In genomic region chr22:42857845-42858481, GRCh38 we compare ENCODE assay signal across 8 cellular contexts. TPM values are rescaled to one million over a fixed set of nuclear protein-coding genes. Genes with fewer than 3 reads are reported as not detected.
DNase-seq lines count a peak whose midpoint lies in the region; ATAC-seq and TF ChIP-seq lines count a peak whose summit lies in the region.

No MANE protein-coding gene starts in this region.

- POLR2A ChIA-PET in PC-9 (lab: Charles Lee; ENCODE audit: unreplicated experiment), result no interaction called here
- POLR2A ChIA-PET in GM10248 (lab: Yijun Ruan, JAX), result no interaction called here

- ATAC-seq in HG03196 (IDR thresholded peaks at IDR 0.05; ENCODE audit: unreplicated experiment), result no peak

- peaks cover 35% of the 10 kb centered on the region for H3K79me2 ChIP-seq in PC-9 (ENCODE audit: low read depth)

- no peaks in the 10 kb centered on the region for H3K9me3 ChIP-seq in PC-9 (ENCODE audit: insufficient read depth, low read depth)
- no peaks in the 10 kb centered on the region for H3K9me3 ChIP-seq in sigmoid colon

- TF ChIP-seq CTCF in PC-9 (conservative IDR thresholded peaks at IDR 0.05) (no peak), epithelial cell of proximal tubule (conservative IDR thresholded peaks at IDR 0.05; ENCODE audit: low read depth, low read length) (no peak), sigmoid colon (IDR thresholded peaks at IDR 0.05) (no peak), GM10248 (IDR thresholded peaks at IDR 0.05; ENCODE audit: control extremely low read depth, extremely low read depth, low read depth, missing control alignments) (no peak)

- peaks cover 31% of the 10 kb centered on the region for H3K4me1 ChIP-seq in PC-9 (replicated peaks; ENCODE audit: insufficient read depth)
- peaks cover 0 to 31% (median 17%) of the 10 kb centered on the region in 4 donors for H3K4me1 ChIP-seq in sigmoid colon

- H3F3A ChIP-seq in PC-9 (ENCODE audit: insufficient read depth, low read depth), result peaks cover 46% of the 10 kb centered on the region

- H3K27ac ChIP-seq in PC-9 (no peak overlapping the region), sigmoid colon (peak overlapping the region; percentile 90 to 98 (median 94))

- no peaks in the 10 kb centered on the region for H3K27me3 ChIP-seq in PC-9 (ENCODE audit: insufficient read depth, low read depth)
- no peaks in the 10 kb centered on the region for H3K27me3 ChIP-seq in sigmoid colon

- TSS peak; percentile 56 for BruUV-seq in PC-9 (replicated peaks; lab: Mats Ljungman, UMichigan)

- H3K36me3 ChIP-seq in PC-9 (ENCODE audit: low read depth) (no peaks in the 10 kb centered on the region), sigmoid colon (no peaks in the 10 kb centered on the region)

- 84 to 92% methylated on average over 14 of the region's 14 CpGs for WGBS in sigmoid colon, 2 donors

- TF ChIP-seq EP300 in sigmoid colon (IDR thresholded peaks at IDR 0.05), result no peak

- CTCF ChIA-PET in PC-9 (lab: Charles Lee), result no interaction called here
- CTCF ChIA-PET in GM10248 (lab: Yijun Ruan, JAX), result interaction anchor here (1.2 to 5.4 kb wide), 4 partner anchors 9 to 237 kb away, joined by 4 to 54 read pairs (median 4); no protein-coding TSS in a partner anchor

- no peak overlapping the region for H3K4me3 ChIP-seq in PC-9
- H3K4me3 ChIP-seq in epithelial cell of proximal tubule (ENCODE audit: low read depth, low read length), result peak overlapping the region; percentile 97
- H3K4me3 ChIP-seq in sigmoid colon, result peak overlapping the region in 3 of 4 donors; percentile 68 to 95 (median 71)

- H2AFZ ChIP-seq in PC-9, result no peak overlapping the region

- peak; percentile 19 for DNase-seq in DMS 273 treated with DMSO at 0.1 percent for 48 hours (lab: John Stamatoyannopoulos, UW)
- no peak for DNase-seq in PC-9
- DNase-seq in epithelial cell of proximal tubule (ENCODE audit: low read depth), result no peak
- no peak for DNase-seq in sigmoid colon
- no peak for DNase-seq in stimulated activated CD4-positive, alpha-beta T cell treated with anti-CD3 and anti-CD28 coated beads, Interleukin-4, amount 100 ng/mL, for 24 hours
- no peak for DNase-seq in SKM-1 treated with dmso at 0.1 percent for 144 hours (lab: John Stamatoyannopoulos, UW; ENCODE audit: unreplicated experiment)
- no peak for DNase-seq in GM10248 (ENCODE audit: extremely low spot score)

- H3K4me2 ChIP-seq in PC-9, result no peak overlapping the region

- no peak for TF ChIP-seq POLR2A in sigmoid colon (IDR thresholded peaks at IDR 0.05)

- H4K20me1 ChIP-seq in PC-9 (ENCODE audit: insufficient read depth), result peaks cover 15% of the 10 kb centered on the region; the same call in 1 of the 2 replicates

- H3K9me2 ChIP-seq in PC-9 (ENCODE audit: insufficient read depth), result no peaks in the 10 kb centered on the region

- intact Hi-C loops in PC-9 (cut with micrococcal nuclease; ENCODE audit: unreplicated experiment) (no loop called here), sigmoid colon (cut with DNase I) (loop anchor here (2.0 to 10.0 kb wide), 4 partner anchors 157 to 287 kb away; partner anchors contain the start of genes ATP5MGL, CYB5R3, MCAT and PACSIN2)

RNA-seq across cellular contexts. Expression of gene ARFGAP3, which starts 0.9 kb away (rescaled TPM):
- total RNA-seq in PC-9 (2021) (26.5 and 29.1 TPM in 2 replicates), epithelial cell of proximal tubule (50.1 and 62.2 TPM in 2 replicates), sigmoid colon (10 to 100 TPM; 35.7 to 45.3 (median 40.5) TPM)
- polyA plus RNA-seq in sigmoid colon, result 10 to 100 TPM; 23.4 to 28.4 (median 27.1) TPM
